ENCODE assay signal across 1 cellular context in genomic region chr16:70746708-70747424, GRCh38.
TF ChIP-seq lines count a peak whose summit lies in the region.

No MANE protein-coding gene starts in this region.

TF ChIP-seq in HepG2, 621 proteins besides CTCF, POLR2A, EP300 and RAD21 (continued from another document and continues in another):
- TF ChIP-seq, protein P1, sequence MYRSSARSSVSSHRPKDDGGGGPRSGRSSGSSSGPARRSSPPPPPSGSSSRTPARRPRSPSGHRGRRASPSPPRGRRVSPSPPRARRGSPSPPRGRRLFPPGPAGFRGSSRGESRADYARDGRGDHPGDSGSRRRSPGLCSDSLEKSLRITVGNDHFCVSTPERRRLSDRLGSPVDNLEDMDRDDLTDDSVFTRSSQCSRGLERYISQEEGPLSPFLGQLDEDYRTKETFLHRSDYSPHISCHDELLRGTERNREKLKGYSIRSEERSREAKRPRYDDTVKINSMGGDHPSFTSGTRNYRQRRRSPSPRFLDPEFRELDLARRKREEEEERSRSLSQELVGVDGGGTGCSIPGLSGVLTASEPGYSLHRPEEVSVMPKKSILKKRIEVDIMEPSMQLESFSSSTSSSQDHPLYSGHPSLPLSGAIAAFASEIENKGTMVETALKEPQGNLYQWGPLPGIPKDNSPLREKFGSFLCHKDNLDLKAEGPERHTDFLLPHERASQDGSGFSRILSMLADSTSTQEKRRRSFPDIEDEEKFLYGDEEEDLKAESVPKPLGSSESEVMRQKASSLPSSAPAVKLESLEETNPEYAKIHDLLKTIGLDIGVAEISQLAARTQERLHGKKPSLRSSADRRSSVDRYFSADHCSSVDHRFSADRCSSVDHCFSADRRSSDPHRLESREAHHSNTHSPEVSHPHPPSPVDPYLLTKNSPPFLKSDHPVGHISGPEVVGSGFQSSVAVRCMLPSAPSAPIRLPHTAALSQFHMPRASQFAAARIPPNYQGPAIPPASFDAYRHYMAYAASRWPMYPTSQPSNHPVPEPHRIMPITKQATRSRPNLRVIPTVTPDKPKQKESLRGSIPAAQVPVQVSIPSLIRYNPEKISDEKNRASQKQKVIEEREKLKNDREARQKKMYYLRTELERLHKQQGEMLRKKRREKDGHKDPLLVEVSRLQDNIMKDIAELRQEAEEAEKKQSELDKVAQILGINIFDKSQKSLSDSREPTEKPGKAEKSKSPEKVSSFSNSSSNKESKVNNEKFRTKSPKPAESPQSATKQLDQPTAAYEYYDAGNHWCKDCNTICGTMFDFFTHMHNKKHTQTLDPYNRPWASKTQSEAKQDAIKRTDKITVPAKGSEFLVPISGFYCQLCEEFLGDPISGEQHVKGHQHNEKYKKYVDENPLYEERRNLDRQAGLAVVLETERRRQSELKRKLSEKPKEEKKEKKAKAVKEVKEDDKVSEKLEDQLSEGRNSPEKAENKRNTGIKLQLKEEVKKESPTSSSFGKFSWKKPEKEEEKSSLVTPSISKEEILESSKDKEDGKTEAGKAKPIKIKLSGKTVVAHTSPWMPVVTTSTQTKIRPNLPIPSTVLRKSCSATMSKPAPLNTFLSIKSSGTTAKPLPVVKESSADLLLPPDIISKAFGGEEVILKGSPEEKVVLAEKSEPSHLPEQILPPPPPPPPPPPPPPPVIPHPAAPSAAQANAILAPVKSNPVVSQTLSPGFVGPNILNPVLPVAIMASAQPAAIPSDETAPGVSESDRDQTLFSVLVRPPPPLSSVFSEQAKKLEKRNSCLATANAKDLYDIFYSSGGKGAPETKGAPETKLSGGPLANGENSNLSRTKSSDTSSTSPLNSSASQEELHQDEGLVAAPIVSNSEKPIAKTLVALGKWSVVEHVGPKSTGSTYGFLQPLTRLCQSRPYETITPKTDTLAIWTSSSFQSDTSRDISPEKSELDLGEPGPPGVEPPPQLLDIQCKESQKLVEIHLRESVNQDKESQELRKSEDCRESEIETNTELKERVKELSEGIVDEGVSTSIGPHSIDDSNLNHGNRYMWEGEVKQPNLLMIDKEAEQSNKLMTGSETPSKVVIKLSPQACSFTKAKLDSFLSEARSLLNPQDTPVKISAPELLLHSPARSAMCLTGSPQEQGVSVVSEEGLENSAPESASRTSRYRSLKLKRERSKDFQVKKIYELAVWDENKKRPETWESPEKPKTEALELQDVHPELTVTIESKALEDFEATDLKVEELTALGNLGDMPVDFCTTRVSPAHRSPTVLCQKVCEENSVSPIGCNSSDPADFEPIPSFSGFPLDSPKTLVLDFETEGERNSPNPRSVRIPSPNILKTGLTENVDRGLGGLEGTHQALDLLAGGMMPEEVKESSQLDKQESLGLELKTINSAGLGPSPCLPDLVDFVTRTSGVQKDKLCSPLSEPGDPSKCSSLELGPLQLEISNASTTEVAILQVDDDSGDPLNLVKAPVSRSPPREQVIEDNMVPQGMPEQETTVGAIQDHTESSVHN (CRISPR knock-in tag; IDR thresholded peaks at IDR 0.05) = no peak; the same call in 1 of the 2 replicates
- TF ChIP-seq SMC3 (IDR thresholded peaks at IDR 0.05; ENCODE audit: low read length) (peak; percentile 16; the same call in 1 of the 2 replicates), HMGA1 (CRISPR knock-in tag; conservative IDR thresholded peaks at IDR 0.05) (no peak), ZNF232 (CRISPR knock-in tag; IDR thresholded peaks at IDR 0.05; ENCODE audit: borderline replicate concordance) (peak; percentile 78; the same call in 1 of the 2 replicates), HHEX (CRISPR knock-in tag; IDR thresholded peaks at IDR 0.05) (peak; percentile 63), SNAPC5 (CRISPR knock-in tag; IDR thresholded peaks at IDR 0.05; ENCODE audit: borderline replicate concordance) (no peak), ZXDC (CRISPR knock-in tag; IDR thresholded peaks at IDR 0.05) (0 out of 2 replicates have a peak, but pooled peaks have one; percentile 69), ZNF30 (CRISPR knock-in tag; IDR thresholded peaks at IDR 0.05) (no peak), ZNF773 (CRISPR knock-in tag; IDR thresholded peaks at IDR 0.05; ENCODE audit: borderline replicate concordance) (no peak), ZNF562 (CRISPR knock-in tag; IDR thresholded peaks at IDR 0.05; ENCODE audit: borderline replicate concordance) (no peak), ZNF362 (CRISPR knock-in tag; IDR thresholded peaks at IDR 0.05; ENCODE audit: borderline replicate concordance) (no peak), ZIK1 (CRISPR knock-in tag; IDR thresholded peaks at IDR 0.05; ENCODE audit: borderline replicate concordance, low read depth) (no peak; the same call in 1 of the 2 replicates), DBP (CRISPR knock-in tag; IDR thresholded peaks at IDR 0.05; ENCODE audit: not compliant biosample characterization) (no peak), ZNF432 (CRISPR knock-in tag; IDR thresholded peaks at IDR 0.05; ENCODE audit: borderline replicate concordance) (no peak), ZNF883 (CRISPR knock-in tag; IDR thresholded peaks at IDR 0.05; ENCODE audit: not compliant biosample characterization) (peak; percentile 4), KLF13 (CRISPR knock-in tag; IDR thresholded peaks at IDR 0.05) (no peak), ZNF441 (CRISPR knock-in tag; IDR thresholded peaks at IDR 0.05; ENCODE audit: borderline replicate concordance) (peak; percentile 65; the same call in 1 of the 2 replicates), ZNF558 (CRISPR knock-in tag; IDR thresholded peaks at IDR 0.05; ENCODE audit: borderline replicate concordance) (no peak; the same call in 1 of the 2 replicates), ZFP37 (CRISPR knock-in tag; IDR thresholded peaks at IDR 0.05; ENCODE audit: borderline replicate concordance) (peak; percentile 46; the same call in 1 of the 2 replicates), ZNF75D (CRISPR knock-in tag; IDR thresholded peaks at IDR 0.05; ENCODE audit: borderline replicate concordance) (no peak), ZNF24 (IDR thresholded peaks at IDR 0.05) (peak; percentile 51; the same call in 1 of the 2 replicates), ZNF616 (CRISPR knock-in tag; IDR thresholded peaks at IDR 0.05; ENCODE audit: low read depth) (no peak), ZNF230 (CRISPR knock-in tag; IDR thresholded peaks at IDR 0.05) (0 out of 2 replicates have a peak, but pooled peaks have one; percentile 19), MED8 (CRISPR knock-in tag; IDR thresholded peaks at IDR 0.05; ENCODE audit: insufficient replicate concordance) (no peak), ATRX (CRISPR knock-in tag; IDR thresholded peaks at IDR 0.05; ENCODE audit: borderline replicate concordance) (no peak), MEIS2 (CRISPR knock-in tag; IDR thresholded peaks at IDR 0.05) (no peak), ZNF484 (CRISPR knock-in tag; IDR thresholded peaks at IDR 0.05; ENCODE audit: borderline replicate concordance, low read depth) (no peak), NFE2 (CRISPR knock-in tag; IDR thresholded peaks at IDR 0.05) (no peak), LBX2 (CRISPR knock-in tag; IDR thresholded peaks at IDR 0.05; ENCODE audit: borderline replicate concordance) (no peak), PRMT3 (CRISPR knock-in tag; IDR thresholded peaks at IDR 0.05; ENCODE audit: borderline replicate concordance, low read depth) (no peak), ZNF777 (CRISPR knock-in tag; IDR thresholded peaks at IDR 0.05) (peak; percentile 45), YEATS4 (CRISPR knock-in tag; IDR thresholded peaks at IDR 0.05; ENCODE audit: borderline replicate concordance) (peak; percentile 95), RBAK (CRISPR knock-in tag; IDR thresholded peaks at IDR 0.05) (no peak), ZNF138 (CRISPR knock-in tag; IDR thresholded peaks at IDR 0.05; ENCODE audit: low read depth) (peak; percentile 80; the same call in 1 of the 2 replicates), SRSF9 (IDR thresholded peaks at IDR 0.05; ENCODE audit: borderline replicate concordance, insufficient read depth, low read depth, low read length, poor library complexity, severe bottlenecking) (no peak), ZNF619 (CRISPR knock-in tag; IDR thresholded peaks at IDR 0.05) (no peak; the same call in 1 of the 2 replicates), PREB (CRISPR knock-in tag; IDR thresholded peaks at IDR 0.05) (no peak), ZFP1 (CRISPR knock-in tag; IDR thresholded peaks at IDR 0.05) (peak; percentile 95)
- TF ChIP-seq, protein P2, sequence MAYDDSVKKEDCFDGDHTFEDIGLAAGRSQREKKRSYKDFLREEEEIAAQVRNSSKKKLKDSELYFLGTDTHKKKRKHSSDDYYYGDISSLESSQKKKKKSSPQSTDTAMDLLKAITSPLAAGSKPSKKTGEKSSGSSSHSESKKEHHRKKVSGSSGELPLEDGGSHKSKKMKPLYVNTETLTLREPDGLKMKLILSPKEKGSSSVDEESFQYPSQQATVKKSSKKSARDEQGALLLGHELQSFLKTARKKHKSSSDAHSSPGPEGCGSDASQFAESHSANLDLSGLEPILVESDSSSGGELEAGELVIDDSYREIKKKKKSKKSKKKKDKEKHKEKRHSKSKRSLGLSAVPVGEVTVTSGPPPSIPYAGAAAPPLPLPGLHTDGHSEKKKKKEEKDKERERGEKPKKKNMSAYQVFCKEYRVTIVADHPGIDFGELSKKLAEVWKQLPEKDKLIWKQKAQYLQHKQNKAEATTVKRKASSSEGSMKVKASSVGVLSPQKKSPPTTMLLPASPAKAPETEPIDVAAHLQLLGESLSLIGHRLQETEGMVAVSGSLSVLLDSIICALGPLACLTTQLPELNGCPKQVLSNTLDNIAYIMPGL (CRISPR knock-in tag; IDR thresholded peaks at IDR 0.05; ENCODE audit: borderline replicate concordance in 1 of 2, low read depth in 1 of 2) = peak; percentile 35 to 60; a peak in 2 of 4 replicates
- TF ChIP-seq, protein P3, sequence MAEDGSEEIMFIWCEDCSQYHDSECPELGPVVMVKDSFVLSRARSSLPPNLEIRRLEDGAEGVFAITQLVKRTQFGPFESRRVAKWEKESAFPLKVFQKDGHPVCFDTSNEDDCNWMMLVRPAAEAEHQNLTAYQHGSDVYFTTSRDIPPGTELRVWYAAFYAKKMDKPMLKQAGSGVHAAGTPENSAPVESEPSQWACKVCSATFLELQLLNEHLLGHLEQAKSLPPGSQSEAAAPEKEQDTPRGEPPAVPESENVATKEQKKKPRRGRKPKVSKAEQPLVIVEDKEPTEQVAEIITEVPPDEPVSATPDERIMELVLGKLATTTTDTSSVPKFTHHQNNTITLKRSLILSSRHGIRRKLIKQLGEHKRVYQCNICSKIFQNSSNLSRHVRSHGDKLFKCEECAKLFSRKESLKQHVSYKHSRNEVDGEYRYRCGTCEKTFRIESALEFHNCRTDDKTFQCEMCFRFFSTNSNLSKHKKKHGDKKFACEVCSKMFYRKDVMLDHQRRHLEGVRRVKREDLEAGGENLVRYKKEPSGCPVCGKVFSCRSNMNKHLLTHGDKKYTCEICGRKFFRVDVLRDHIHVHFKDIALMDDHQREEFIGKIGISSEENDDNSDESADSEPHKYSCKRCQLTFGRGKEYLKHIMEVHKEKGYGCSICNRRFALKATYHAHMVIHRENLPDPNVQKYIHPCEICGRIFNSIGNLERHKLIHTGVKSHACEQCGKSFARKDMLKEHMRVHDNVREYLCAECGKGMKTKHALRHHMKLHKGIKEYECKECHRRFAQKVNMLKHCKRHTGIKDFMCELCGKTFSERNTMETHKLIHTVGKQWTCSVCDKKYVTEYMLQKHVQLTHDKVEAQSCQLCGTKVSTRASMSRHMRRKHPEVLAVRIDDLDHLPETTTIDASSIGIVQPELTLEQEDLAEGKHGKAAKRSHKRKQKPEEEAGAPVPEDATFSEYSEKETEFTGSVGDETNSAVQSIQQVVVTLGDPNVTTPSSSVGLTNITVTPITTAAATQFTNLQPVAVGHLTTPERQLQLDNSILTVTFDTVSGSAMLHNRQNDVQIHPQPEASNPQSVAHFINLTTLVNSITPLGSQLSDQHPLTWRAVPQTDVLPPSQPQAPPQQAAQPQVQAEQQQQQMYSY (CRISPR knock-in tag; IDR thresholded peaks at IDR 0.05) = peak; percentile 19; the same call in 1 of the 2 replicates
- TF ChIP-seq, protein P4, sequence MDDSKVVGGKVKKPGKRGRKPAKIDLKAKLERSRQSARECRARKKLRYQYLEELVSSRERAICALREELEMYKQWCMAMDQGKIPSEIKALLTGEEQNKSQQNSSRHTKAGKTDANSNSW (CRISPR knock-in tag; IDR thresholded peaks at IDR 0.05; ENCODE audit: borderline replicate concordance) = no peak
